20 cellular contexts compared by ENCODE assay signal in genomic region chr9:29475471-29475870, GRCh38.
DNase-seq lines count a peak whose midpoint lies in the region; FAIRE-seq and TF ChIP-seq lines count a peak whose summit lies in the region.
"Had no signal": no experiment of that assay in that cellular context is flagged by ENCODE, and none has a peak within 500 bp of the region (broad histone marks: within the 10 kb centered on the region; RNA-seq: fewer than 3 reads in every experiment).

No MANE protein-coding gene starts in this region.

- H3K79me1 ChIP-seq in mesenchymal stem cell (replicated peaks; ENCODE audit: low read length, poor library complexity, severe bottlenecking): no peaks in the 10 kb centered on the region

- no peak overlapping the region for H3K18ac ChIP-seq in mesenchymal stem cell (ENCODE audit: low read depth in 1 of 2, low read length in 2 of 2)

- no CpG with 5 or more reads among the region's 1 CpG for WGBS in mesenchymal stem cell

- H4K91ac ChIP-seq in mesenchymal stem cell (ENCODE audit: low read length): no peak overlapping the region

- H3K27me3 ChIP-seq in OCI-LY1 (ENCODE audit: insufficient read depth, low read length) (no peaks in the 10 kb centered on the region), mesenchymal stem cell (ENCODE audit: control insufficient read depth in 1 of 2, insufficient read depth in 1 of 2, low read length in 2 of 2) (no peaks in the 10 kb centered on the region)
- no peaks in the 10 kb centered on the region for H3K27me3 ChIP-seq in effector memory CD4-positive, alpha-beta T cell (replicated peaks; ENCODE audit: control insufficient read depth, insufficient read depth, low read length, poor library complexity, severe bottlenecking)
- H3K27me3 ChIP-seq: BLaER1 had no signal

- no peak overlapping the region for H2BK15ac ChIP-seq in mesenchymal stem cell (ENCODE audit: low read depth, poor library complexity, severe bottlenecking)

- no peak overlapping the region for H3K23ac ChIP-seq in mesenchymal stem cell (ENCODE audit: low read length in 2 of 2)

- no peak overlapping the region for H3K14ac ChIP-seq in mesenchymal stem cell (ENCODE audit: low read length in 2 of 2)

- H2BK5ac ChIP-seq in mesenchymal stem cell (ENCODE audit: low read depth, low read length, poor library complexity, severe bottlenecking): no peak overlapping the region

- H3K4me2 ChIP-seq in OCI-LY1 (ENCODE audit: low read length): no peak overlapping the region
- no peak overlapping the region for H3K4me2 ChIP-seq in mesenchymal stem cell (ENCODE audit: low read length, poor library complexity, severe bottlenecking)
- H3K4me2 ChIP-seq: BLaER1, GM23338 had no signal

- no peak overlapping the region for H2AK5ac ChIP-seq in mesenchymal stem cell (ENCODE audit: low read length, severe bottlenecking)

- peak overlapping the region; percentile 41; the same call in 1 of the 2 replicates for H2AFZ ChIP-seq in OCI-LY1 (ENCODE audit: low read length)
- H2AFZ ChIP-seq in mesenchymal stem cell (ENCODE audit: low read depth, low read length): no peak overlapping the region
- H2AFZ ChIP-seq: GM23338 had no signal

- no peaks in the 10 kb centered on the region for H3K9me2 ChIP-seq in OCI-LY1 (ENCODE audit: low read depth, low read length)

- H3F3A ChIP-seq in OCI-LY1 (ENCODE audit: insufficient read depth, low read length): no peaks in the 10 kb centered on the region

- no peak overlapping the region for H2BK120ac ChIP-seq in mesenchymal stem cell (ENCODE audit: low read depth, low read length)

- no peak overlapping the region for H4K8ac ChIP-seq in mesenchymal stem cell (ENCODE audit: low read length)

- FAIRE-seq in kidney (lab: Jason Lieb, UNC): no peak
- FAIRE-seq: A204.1, D721Med, GM12878, GM19239 had no signal

- H3K27ac ChIP-seq in OCI-LY1 (ENCODE audit: low read depth, low read length, poor library complexity, severe bottlenecking) (no peak overlapping the region), mesenchymal stem cell (ENCODE audit: low read length, poor library complexity, severe bottlenecking) (no peak overlapping the region), kidney (ENCODE audit: low read depth in 2 of 2, low read length in 2 of 2) (no peak overlapping the region)
- no peak overlapping the region for H3K27ac ChIP-seq in effector memory CD4-positive, alpha-beta T cell (ENCODE audit: insufficient read depth, low read length, poor library complexity, severe bottlenecking)
- H3K27ac ChIP-seq: BLaER1, C4-2B had no signal

- DNase-seq in choroid plexus epithelial cell (ENCODE audit: low read depth): peak; percentile 1
- DNase-seq in mesenchymal stem cell: peak; percentile 2
- DNase-seq in NCI-H146 (lab: John Stamatoyannopoulos, UW): no peak
- DNase-seq in effector memory CD4-positive, alpha-beta T cell: no peak
- DNase-seq in kidney: no peak
- DNase-seq: CD4-positive, CD25-positive, alpha-beta regulatory T cell; CD8-positive, alpha-beta T cell; DMS 273 treated with DMSO at 0.1 percent for 48 hours; DMS79; EL; GDM1; H9 had no signal

- no peak overlapping the region for H3K4me3 ChIP-seq in OCI-LY1 (ENCODE audit: low read depth, low read length, poor library complexity, severe bottlenecking)
- no peak overlapping the region for H3K4me3 ChIP-seq in choroid plexus epithelial cell (ENCODE audit: low read depth, low read length)
- no peak overlapping the region for H3K4me3 ChIP-seq in mesenchymal stem cell (ENCODE audit: insufficient read depth in 1 of 2, low read depth in 1 of 2, low read length in 2 of 2)
- H3K4me3 ChIP-seq in effector memory CD4-positive, alpha-beta T cell (ENCODE audit: insufficient read depth, low read depth, low read length, poor library complexity, severe bottlenecking): no peak overlapping the region
- H3K4me3 ChIP-seq in kidney (ENCODE audit: low read length in 2 of 2): no peak overlapping the region
- H3K4me3 ChIP-seq: BLaER1, GM12878, GM23338 had no signal

- no peaks in the 10 kb centered on the region for H3K79me2 ChIP-seq in OCI-LY1 (ENCODE audit: insufficient read depth, low read length)

- intact Hi-C loops in kidney (cut with DNase I): no loop called here

- H3K4ac ChIP-seq in mesenchymal stem cell (ENCODE audit: low read depth in 1 of 2, low read length in 2 of 2): no peak overlapping the region

- no peak overlapping the region for H2BK12ac ChIP-seq in mesenchymal stem cell (ENCODE audit: low read length in 2 of 2)

- no peaks in the 10 kb centered on the region for H3K4me1 ChIP-seq in OCI-LY1 (ENCODE audit: insufficient read depth, low read length, severe bottlenecking)
- no peaks in the 10 kb centered on the region for H3K4me1 ChIP-seq in mesenchymal stem cell (ENCODE audit: control insufficient read depth, insufficient read depth, low read depth, low read length)
- no peaks in the 10 kb centered on the region for H3K4me1 ChIP-seq in effector memory CD4-positive, alpha-beta T cell (ENCODE audit: control insufficient read depth, insufficient read depth, low read length, poor library complexity, severe bottlenecking)
- H3K4me1 ChIP-seq in kidney (ENCODE audit: control insufficient read depth in 1 of 2, insufficient read depth in 1 of 2, low read depth in 1 of 2, low read length in 2 of 2): no peaks in the 10 kb centered on the region

- TF ChIP-seq CTCF in OCI-LY1 (IDR thresholded peaks at IDR 0.05; ENCODE audit: low read length) (no peak), choroid plexus epithelial cell (conservative IDR thresholded peaks at IDR 0.05; ENCODE audit: low read depth, low read length) (no peak), kidney (IDR thresholded peaks at IDR 0.05; ENCODE audit: borderline replicate concordance, extremely low read depth, insufficient read depth) (no peak)

- H3K36me3 ChIP-seq in OCI-LY1 (ENCODE audit: insufficient read depth, low read length): no peaks in the 10 kb centered on the region
- H3K36me3 ChIP-seq in mesenchymal stem cell (ENCODE audit: control insufficient read depth in 1 of 2, insufficient read depth in 2 of 2, low read depth in 1 of 2, low read length in 2 of 2): no peaks in the 10 kb centered on the region
- no peaks in the 10 kb centered on the region for H3K36me3 ChIP-seq in effector memory CD4-positive, alpha-beta T cell (ENCODE audit: control insufficient read depth, insufficient read depth, low read length)
- no peaks in the 10 kb centered on the region for H3K36me3 ChIP-seq in kidney (ENCODE audit: control insufficient read depth in 1 of 2, insufficient read depth in 2 of 2, low read length in 2 of 2)
- H3K36me3 ChIP-seq: BLaER1 had no signal

- H3K9ac ChIP-seq in OCI-LY1 (ENCODE audit: low read length): no peak overlapping the region
- no peak overlapping the region for H3K9ac ChIP-seq in mesenchymal stem cell (ENCODE audit: low read length)
- no peak overlapping the region for H3K9ac ChIP-seq in kidney (ENCODE audit: low read length in 2 of 2)
- H3K9ac ChIP-seq: BLaER1 had no signal

- no peaks in the 10 kb centered on the region for H3K9me3 ChIP-seq in OCI-LY1 (ENCODE audit: low read length)
- H3K9me3 ChIP-seq in mesenchymal stem cell (ENCODE audit: control insufficient read depth, low read length): peaks cover 16% of the 10 kb centered on the region
- no peaks in the 10 kb centered on the region for H3K9me3 ChIP-seq in effector memory CD4-positive, alpha-beta T cell (ENCODE audit: control insufficient read depth, low read length)
- H3K9me3 ChIP-seq in kidney (ENCODE audit: control insufficient read depth in 1 of 2, low read length in 2 of 2): peaks cover 0 to 2% of the 10 kb centered on the region in 2 donors
- H3K9me3 ChIP-seq: BLaER1 had no signal

- H4K20me1 ChIP-seq in OCI-LY1 (ENCODE audit: insufficient read depth, low read length): no peaks in the 10 kb centered on the region
- H4K20me1 ChIP-seq: BLaER1 had no signal

Comparison
In these comparisons a context has a peak if more than half of its experiments do, and no peak if none do; other contexts are left out.
1. DNase-seq: peak in choroid plexus epithelial cell (single experiment) and mesenchymal stem cell (single experiment); none in NCI-H146 (single experiment), effector memory CD4-positive, alpha-beta T cell (0 of 3) and kidney (single experiment).